8 cellular contexts compared by ENCODE assay signal in genomic region chr10:17228081-17229015, GRCh38. TPM values are rescaled to one million over a fixed set of nuclear protein-coding genes. Genes with fewer than 3 reads are reported as not detected.
DNase-seq lines count a peak whose midpoint lies in the region; ATAC-seq and TF ChIP-seq lines count a peak whose summit lies in the region.

TSS of gene VIM (plus strand) at chr10:17228241. CDS start at chr10:17229423, 1,182 bp downstream.

- no peaks in the 10 kb centered on the region for H3K36me3 ChIP-seq in WERI-Rb-1

- no TSS peak for BruUV-seq in Calu3 (replicated peaks; lab: Mats Ljungman, UMichigan)
- no TSS peak for BruUV-seq in MCF 10A (replicated peaks; lab: Mats Ljungman, UMichigan)

- H3K4me3 Mint-ChIP-seq in Calu3 (ENCODE audit: low read depth, unreplicated experiment) (peak within 1 kb of the TSS; percentile 95), MCF 10A (ENCODE audit: unreplicated experiment) (peak within 1 kb of the TSS; percentile 76)

- CTCF ChIA-PET in Calu3 (lab: Charles Lee) = interaction anchor here (3.0 kb wide), 1 partner anchor 25 kb away, joined by 9 read pairs; no protein-coding TSS in a partner anchor
- CTCF ChIA-PET in MCF 10A (lab: Yijun Ruan, JAX) = interaction anchor here (0.6 to 2.6 kb wide), 8 partner anchors 13 to 1211 kb away, joined by 3 to 23 read pairs (median 4); partner anchors contain the start of gene TRDMT1

- ATAC-seq in GM21515 (IDR thresholded peaks at IDR 0.05; ENCODE audit: unreplicated experiment) = peak; percentile 31

- H3K27me3 ChIP-seq in WERI-Rb-1 (ENCODE audit: insufficient read depth, low read depth, severe bottlenecking) = no peaks in the 10 kb centered on the region

- no peak for TF ChIP-seq CTCF in Calu3 (IDR thresholded peaks at IDR 0.05; ENCODE audit: unreplicated experiment)
- TF ChIP-seq CTCF in WERI-Rb-1 (IDR thresholded peaks at IDR 0.05; ENCODE audit: low read depth, low read length) = no peak
- no peak for TF ChIP-seq CTCF in MCF 10A (IDR thresholded peaks at IDR 0.05; ENCODE audit: unreplicated experiment)

- intact Hi-C loops in Calu3 (cut with micrococcal nuclease; ENCODE audit: unreplicated experiment) = loop anchor here (1.0 kb wide), 2 partner anchors 12 to 335 kb away; no protein-coding TSS in a partner anchor
- intact Hi-C loops in MCF 10A (cut with micrococcal nuclease) = loop anchor here (1.0 to 5.0 kb wide), 5 partner anchors 12 to 336 kb away; partner anchors contain the start of gene TRDMT1

- POLR2A ChIA-PET in MCF 10A (lab: Yijun Ruan, JAX) = interaction anchor here (0.7 to 6.0 kb wide), 9 partner anchors 9 to 411 kb away, joined by 3 to 126 read pairs (median 5); partner anchors contain the start of genes RSU1 and TRDMT1

- no peaks in the 10 kb centered on the region for H3K27me3 Mint-ChIP-seq in Calu3 (ENCODE audit: unreplicated experiment)
- H3K27me3 Mint-ChIP-seq in MCF 10A (ENCODE audit: insufficient read depth, unreplicated experiment) = no peaks in the 10 kb centered on the region

- H3K27ac Mint-ChIP-seq in Calu3 (ENCODE audit: unreplicated experiment) = peak within 1 kb of the TSS; percentile 73
- H3K27ac Mint-ChIP-seq in MCF 10A (ENCODE audit: low read depth, unreplicated experiment) = peak within 1 kb of the TSS; percentile 95

- peaks cover 9% of the 10 kb centered on the region for H3K4me1 Mint-ChIP-seq in Calu3 (ENCODE audit: low read depth, unreplicated experiment)
- peaks cover 18% of the 10 kb centered on the region for H3K4me1 Mint-ChIP-seq in MCF 10A (ENCODE audit: insufficient read depth, unreplicated experiment)

- H3K36me3 Mint-ChIP-seq in Calu3 (ENCODE audit: insufficient read depth, unreplicated experiment) = peaks cover 62% of the 10 kb centered on the region
- peaks cover 43% of the 10 kb centered on the region for H3K36me3 Mint-ChIP-seq in MCF 10A (ENCODE audit: insufficient read depth, unreplicated experiment)

- H3K4me3 ChIP-seq in WERI-Rb-1 (ENCODE audit: low read depth, low read length) = peak within 1 kb of the TSS; percentile 74

- H3K9me3 Mint-ChIP-seq in Calu3 (ENCODE audit: low read depth, unreplicated experiment) (no peaks in the 10 kb centered on the region), MCF 10A (ENCODE audit: unreplicated experiment) (no peaks in the 10 kb centered on the region)

- DNase-seq in Calu3 = peak; percentile 90
- peak; percentile 46 for DNase-seq in HuH-7.5 (ENCODE audit: low spot score)
- peak; percentile 34 for DNase-seq in WERI-Rb-1
- DNase-seq in MCF 10A (ENCODE audit: unreplicated experiment) = peak; percentile 97
- DNase-seq in iPS-NIHi7 (ENCODE audit: extremely low spot score) = peak; percentile 80
- DNase-seq in smooth muscle cell of the brain vasculature (ENCODE audit: low read depth, low spot score) = peak; percentile 83
- DNase-seq in NCI-H345 (lab: John Stamatoyannopoulos, UW) = no peak

- H3K9me3 ChIP-seq in WERI-Rb-1 (ENCODE audit: severe bottlenecking) = no peaks in the 10 kb centered on the region

- H3K27ac ChIP-seq in WERI-Rb-1 = no peak within 1 kb of the TSS

RNA-seq across cellular contexts. Expression of gene VIM, which starts in this region (rescaled TPM):
- total RNA-seq in Calu3 (2022) (318 and 486 TPM in 2 replicates), MCF 10A (2022) (1,413 and 1,430 TPM in 2 replicates)
